24 cellular contexts compared by ENCODE assay signal in genomic region chr11:134440851-134441645, GRCh38. TPM values are rescaled to one million over a fixed set of nuclear protein-coding genes. Genes with fewer than 3 reads are reported as not detected.
"Had no signal": no experiment of that assay in that cellular context is flagged by ENCODE, and none has a peak within 500 bp of the region (broad histone marks: within the 10 kb centered on the region; RNA-seq: fewer than 3 reads in every experiment).

No MANE protein-coding gene starts in this region.

- H3K4me3 Mint-ChIP-seq: activated CD4-positive, alpha-beta memory T cell treated with anti-CD3 and anti-CD28 coated beads for 36 hours; activated CD4-positive, alpha-beta T cell treated with anti-CD3 and anti-CD28 coated beads, Interleukin-2, amount 10 ng/mL, durations not matched to agents 7 days and 5 days; activated naive CD4-positive, alpha-beta T cell treated with anti-CD3 and anti-CD28 coated beads for 36 hours; activated naive CD8-positive, alpha-beta T cell; activated T-cell treated with anti-CD3 and anti-CD28 coated beads, Interleukin-2, amount 50 U/mL, for 4 hours; IgD-negative memory B cell; T-cell had no signal

- H3K27ac ChIP-seq: Peyer's patch, VCaP had no signal

- H3K27me3 Mint-ChIP-seq: activated CD4-positive, alpha-beta memory T cell treated with anti-CD3 and anti-CD28 coated beads for 36 hours; activated CD4-positive, alpha-beta T cell treated with anti-CD3 and anti-CD28 coated beads, Interleukin-2, amount 10 ng/mL, durations not matched to agents 7 days and 5 days had no signal

- DNase-seq: activated CD4-positive, alpha-beta memory T cell treated with anti-CD3 and anti-CD28 coated beads for 36 hours; activated CD4-positive, alpha-beta T cell treated with anti-CD3 and anti-CD28 coated beads, Interleukin-2, amount 10 ng/mL, durations not matched to agents 7 days and 5 days; activated CD4-positive, CD25-positive, alpha-beta regulatory T cell; activated CD8-positive, alpha-beta memory T cell treated with anti-CD3 and anti-CD28 coated beads for 24 hours; activated gamma-delta T cell; activated naive CD4-positive, alpha-beta T cell treated with anti-CD3 and anti-CD28 coated beads for 36 hours; activated T-cell treated with anti-CD3 and anti-CD28 coated beads, Interleukin-2, amount 50 U/mL, for 4 hours; cerebellar nuclear complex; KG1; NCI-H1092; NCI-H1417; NCI-H2029; NCI-H446 treated with DMSO at 0.1 percent for 48 hours; NCI-H524 treated with DMSO at 0.1 percent for 48 hours; NCI-H774; NK-92 treated with Interleukin-12 subunit alpha and Interleukin-12 subunit beta, amount 100 ng/mL, for 24 hours; Peyer's patch; SHP77 treated with DMSO at 0.1 percent for 48 hours; T-cell had no signal

- H3K36me3 Mint-ChIP-seq: activated CD4-positive, alpha-beta memory T cell treated with anti-CD3 and anti-CD28 coated beads for 36 hours; activated naive CD8-positive, alpha-beta T cell; IgD-negative memory B cell; T-cell had no signal

- H3K4me3 ChIP-seq: Peyer's patch had no signal

- ATAC-seq: activated T-cell treated with anti-CD3 and anti-CD28 coated beads, Interleukin-2, amount 50 U/mL, for 4 hours; T-cell had no signal

- H3K4me1 Mint-ChIP-seq: activated CD4-positive, alpha-beta T cell treated with anti-CD3 and anti-CD28 coated beads, Interleukin-2, amount 10 ng/mL, durations not matched to agents 7 days and 5 days; T-cell had no signal

- H3K27ac Mint-ChIP-seq: activated CD4-positive, alpha-beta memory T cell treated with anti-CD3 and anti-CD28 coated beads for 36 hours; activated CD4-positive, alpha-beta T cell treated with anti-CD3 and anti-CD28 coated beads, Interleukin-2, amount 10 ng/mL, durations not matched to agents 7 days and 5 days; activated naive CD4-positive, alpha-beta T cell treated with anti-CD3 and anti-CD28 coated beads for 36 hours; activated naive CD8-positive, alpha-beta T cell; IgD-negative memory B cell; T-cell had no signal

- H3K27me3 ChIP-seq: Peyer's patch had no signal

- H3K9me3 ChIP-seq: Peyer's patch had no signal

- H3K36me3 ChIP-seq: Peyer's patch had no signal

RNA-seq across cellular contexts. Expression of gene B3GAT1, which starts 29.0 kb away (rescaled TPM):
- total RNA-seq: LHCN-M2, MCF 10A had no signal
- polyA plus RNA-seq: IgD-negative memory B cell had no signal
